ENCODE assay signal across 8 cellular contexts in genomic region chr4:54226399-54227260, GRCh38. TPM values are rescaled to one million over a fixed set of nuclear protein-coding genes. Genes with fewer than 3 reads are reported as not detected.
A peak's percentile ranks its signal among the peaks of the same experiment; 100 is the strongest.
DNase-seq lines count a peak whose midpoint lies in the region; ATAC-seq and TF ChIP-seq lines count a peak whose summit lies in the region.

No MANE protein-coding gene starts in this region.

- in situ Hi-C loops in transverse colon (cut with MboI; ENCODE audit: low pct_ligation_motif_present in 1 of 4, low pct_unique_long_range_greater_than_20kb in 1 of 4, low sequenced_read_pairs in 3 of 4) = loop anchor here (10.0 to 25.0 kb wide), 7 partner anchors 292 to 1214 kb away; partner anchors contain the start of gene SCFD2 (in 1 of the 4)

- no peaks in the 10 kb centered on the region for H3K36me3 ChIP-seq in transverse colon

- peak; percentile 35 for DNase-seq in activated T-cell treated with anti-CD3 and anti-CD28 coated beads, Interleukin-2, amount 50 U/mL, for 24 hours
- no peak for DNase-seq in activated T-cell treated with anti-CD3 and anti-CD28 coated beads, Interleukin-2, amount 50 U/mL, for 1 hour
- DNase-seq in dedifferentiated amniotic fluid mesenchymal stem cell (ENCODE audit: extremely low spot score) = peak; percentile 62
- peak; percentile 7 to 16 for DNase-seq in lung microvascular endothelial cell (ENCODE audit: low read depth in 2 of 2)
- peak; percentile 50 for DNase-seq in transverse colon
- no peak for DNase-seq in NCI-H2029 treated with DMSO at 0.1 percent for 48 hours (lab: John Stamatoyannopoulos, UW)

- H3K9me3 ChIP-seq in transverse colon = no peaks in the 10 kb centered on the region

- H3K27ac ChIP-seq in transverse colon = peak overlapping the region; percentile 54 to 73 (median 64)

- TF ChIP-seq CTCF in transverse colon (IDR thresholded peaks at IDR 0.05) = no peak

- no peaks in the 10 kb centered on the region for H3K9me3 Mint-ChIP-seq in activated T-cell treated with anti-CD3 and anti-CD28 coated beads, Interleukin-2, amount 50 U/mL, for 24 hours

- intact Hi-C loops in transverse colon (cut with DNase I; ENCODE audit: low total_unique reads) = loop anchor here (10.0 kb wide), 1 partner anchor 162 kb away; the partner anchor contains the start of gene CHIC2

- no peaks in the 10 kb centered on the region for H3K36me3 Mint-ChIP-seq in activated T-cell treated with anti-CD3 and anti-CD28 coated beads, Interleukin-2, amount 50 U/mL, for 24 hours (ENCODE audit: low read depth)

- 12% methylated on average over 38 of the region's 47 CpGs; no CpG with 5 or more reads in 1 of the 2 donors for WGBS in transverse colon (ENCODE audit: low coverage in 1 of 2), 2 donors

- H3K27ac Mint-ChIP-seq in activated T-cell treated with anti-CD3 and anti-CD28 coated beads, Interleukin-2, amount 50 U/mL, for 24 hours = no peak overlapping the region

- no peak for ATAC-seq in GM21360 (IDR thresholded peaks at IDR 0.05; ENCODE audit: unreplicated experiment)
- no peak for ATAC-seq in GM21737 (IDR thresholded peaks at IDR 0.05; ENCODE audit: unreplicated experiment)

- TF ChIP-seq EP300 in transverse colon (IDR thresholded peaks at IDR 0.05; ENCODE audit: low read depth) = no peak

- H3K4me3 ChIP-seq in transverse colon = peak overlapping the region in 3 of 4 donors; percentile 11 to 46 (median 24)

- peak; percentile 36 for TF ChIP-seq POLR2A in transverse colon (IDR thresholded peaks at IDR 0.05)

- H3K4me1 Mint-ChIP-seq in activated T-cell treated with anti-CD3 and anti-CD28 coated beads, Interleukin-2, amount 50 U/mL, for 24 hours (ENCODE audit: low read depth) = peaks cover 45% of the 10 kb centered on the region

- peaks cover 99% of the 10 kb centered on the region for H3K27me3 ChIP-seq in transverse colon

- H3K4me3 Mint-ChIP-seq in activated T-cell treated with anti-CD3 and anti-CD28 coated beads, Interleukin-2, amount 50 U/mL, for 24 hours = peak overlapping the region; percentile 66

- peaks cover 94% of the 10 kb centered on the region for H3K27me3 Mint-ChIP-seq in activated T-cell treated with anti-CD3 and anti-CD28 coated beads, Interleukin-2, amount 50 U/mL, for 24 hours

- peaks cover 11 to 52% (median 35%) of the 10 kb centered on the region in 4 donors for H3K4me1 ChIP-seq in transverse colon

RNA-seq across cellular contexts. Expression of gene PDGFRA, which starts 2.5 kb away (rescaled TPM):
- total RNA-seq in lung microvascular endothelial cell = 0.20 and 0.44 TPM in 2 replicates
- 100 to 1,000 TPM in 1 of 4 donors, 10 to 100 TPM in 3; 20.6 to 190 (median 65.5) TPM for total RNA-seq in transverse colon

Comparison
In these comparisons a context has a peak if more than half of its experiments do, and no peak if none do; other contexts are left out.
1. DNase-seq: peak in activated T-cell treated with anti-CD3 and anti-CD28 coated beads, Interleukin-2, amount 50 U/mL, for 24 hours (single experiment), dedifferentiated amniotic fluid mesenchymal stem cell (single experiment), lung microvascular endothelial cell (2 of 2) and transverse colon (single experiment); none in activated T-cell treated with anti-CD3 and anti-CD28 coated beads, Interleukin-2, amount 50 U/mL, for 1 hour (single experiment) and NCI-H2029 treated with DMSO at 0.1 percent for 48 hours (single experiment).
2. RNA of gene PDGFRA, which starts 2.5 kb away (total RNA-seq): 20.6 to 190 TPM in transverse colon; 0.20 to 0.44 TPM in lung microvascular endothelial cell; every median in the first group is over 10 times any median in the second.